Comparison of ENCODE assay signal across 22 cellular contexts in genomic region chr4:140793291-140793690, GRCh38. TPM values are rescaled to one million over a fixed set of nuclear protein-coding genes. Genes with fewer than 3 reads are reported as not detected.
"Had no signal": no experiment of that assay in that cellular context is flagged by ENCODE, and none has a peak within 500 bp of the region (broad histone marks: within the 10 kb centered on the region; RNA-seq: fewer than 3 reads in every experiment).

No MANE protein-coding gene starts in this region.

- H3K9me3 ChIP-seq: colonic mucosa, gastrocnemius medialis, suprapubic skin had no signal

- H3K27me3 ChIP-seq: ascending aorta, brain microvascular endothelial cell, colonic mucosa, esophagus squamous epithelium, gastrocnemius medialis, stomach, suprapubic skin, tibial nerve had no signal

- H3K9ac ChIP-seq: parathyroid adenoma had no signal

- H3K4me1 ChIP-seq: ascending aorta, colonic mucosa, gastrocnemius medialis, parathyroid adenoma, stomach, suprapubic skin, tibial nerve had no signal

- H3K36me3 ChIP-seq: ascending aorta, brain microvascular endothelial cell, colonic mucosa, esophagus squamous epithelium, gastrocnemius medialis, stomach, suprapubic skin, tibial nerve had no signal

- DNase-seq: activated CD4-positive, alpha-beta T cell treated with anti-CD3 and anti-CD28 coated beads, Interleukin-2, amount 50 U/mL, for 1 hour; activated CD4-positive, CD25-positive, alpha-beta regulatory T cell treated with anti-CD3 and anti-CD28 coated beads, Interleukin-2, amount 50 U/mL, for 72 hours; activated CD8-positive, alpha-beta T cell treated with anti-CD3 and anti-CD28 coated beads, Interleukin-2, amount 10 ng/mL, durations not matched to agents 7 days and 5 days; activated gamma-delta T cell treated with Interleukin-2 at 50 U/mL for 16 hours; brain microvascular endothelial cell; central memory CD4-positive, alpha-beta T cell; colonic mucosa; endodermal cell; esophagus squamous epithelium; gastrocnemius medialis; hypothalamus; left ventricle myocardium superior; mammary epithelial cell; right cardiac atrium; stimulated activated CD4-positive, alpha-beta T cell treated with anti-CD3 and anti-CD28 coated beads, Interleukin-12 subunit alpha, Interleukin-12 subunit beta, amount 100 ng/mL, for 4 hours; stomach; T-helper 2 cell had no signal

- FAIRE-seq: islet of Langerhans had no signal

- H2AFZ ChIP-seq: parathyroid adenoma had no signal

- H3K4me3 ChIP-seq: ascending aorta, colonic mucosa, esophagus squamous epithelium, gastrocnemius medialis, stomach, suprapubic skin, tibial nerve had no signal

- H3K27ac ChIP-seq: ascending aorta, brain microvascular endothelial cell, colonic mucosa, esophagus squamous epithelium, gastrocnemius medialis, parathyroid adenoma, stomach, suprapubic skin, tibial nerve had no signal

RNA-seq across cellular contexts. Expression of gene TBC1D9, which starts 37.1 kb away (rescaled TPM):
- total RNA-seq: activated CD8-positive, alpha-beta T cell treated with anti-CD3 and anti-CD28 coated beads, Interleukin-2, amount 10 ng/mL, durations not matched to agents 7 days and 5 days had no signal
